In the genomic region with DNA sequence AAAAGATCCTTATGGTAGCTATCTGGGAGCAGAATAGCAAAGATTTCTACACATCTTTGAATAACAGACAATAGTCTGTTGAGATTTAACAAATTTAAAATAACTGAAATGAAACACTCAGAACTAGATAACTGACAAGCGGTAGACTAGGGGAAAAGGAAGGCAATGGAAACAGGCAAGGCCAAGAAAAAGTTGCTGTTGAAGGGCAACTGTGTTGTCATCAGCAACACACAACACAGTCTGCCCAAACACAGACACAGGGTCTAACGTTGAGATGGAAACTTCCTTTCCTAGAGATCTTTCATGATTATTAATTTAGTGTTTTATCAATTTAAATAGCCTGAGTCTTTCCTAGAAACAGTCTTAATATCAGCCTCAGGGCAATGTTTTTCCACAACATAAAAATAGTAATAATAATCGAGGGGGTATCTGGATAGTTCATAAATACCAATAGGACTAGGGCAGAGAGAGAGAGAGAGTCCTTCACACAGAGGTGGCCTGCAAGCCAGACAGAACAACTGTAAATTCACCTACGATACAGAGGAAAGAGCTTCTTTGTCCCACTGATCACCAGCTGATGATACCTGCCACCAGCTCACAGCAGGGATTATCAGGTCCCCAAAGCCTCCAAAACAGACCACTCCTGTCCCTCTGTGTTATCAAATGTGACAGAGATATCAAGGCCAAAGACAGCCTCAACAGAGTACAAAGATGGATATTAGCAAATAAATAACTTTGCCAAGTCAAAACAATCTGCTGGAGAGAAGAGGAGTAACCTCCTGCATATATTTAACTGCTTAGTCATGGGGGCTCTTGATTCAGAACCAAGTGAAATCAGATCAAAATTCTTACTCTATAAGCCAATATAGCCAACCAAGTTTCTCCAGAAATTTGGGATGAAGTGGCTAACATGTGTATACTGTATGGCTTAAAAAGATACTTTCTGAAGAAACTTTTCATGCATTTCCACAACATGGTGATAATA, we compare ENCODE assay signal across 11 cellular contexts.
DNase-seq lines count a peak whose midpoint lies in the region; ATAC-seq and TF ChIP-seq lines count a peak whose summit lies in the region.
"Had no signal": no experiment of that assay in that cellular context is flagged by ENCODE, and none has a peak within 500 bp of the region (broad histone marks: within the 10 kb centered on the region; RNA-seq: fewer than 3 reads in every experiment).

No MANE protein-coding gene starts in this region.

- DNase-seq in activated naive CD4-positive, alpha-beta T cell (lab: John Stamatoyannopoulos, UW): no peak
- DNase-seq in T-helper 17 cell (no peak), fibroblast of villous mesenchyme (ENCODE audit: low read depth) (peak; percentile 33), dedifferentiated amniotic fluid mesenchymal stem cell (ENCODE audit: extremely low spot score) (no peak)
- no peak for DNase-seq in stimulated activated effector memory CD8-positive, alpha-beta T cell treated with anti-CD3 and anti-CD28 coated beads, Interleukin-12 subunit alpha, Interleukin-12 subunit beta, amount 100 ng/mL, for 72 hours (ENCODE audit: low spot score in 2 of 2)
- no peak for DNase-seq in effector CD4-positive, alpha-beta T cell
- DNase-seq: C1 segment of cervical spinal cord, hippocampal formation had no signal

- no peak overlapping the region for H3K4me3 ChIP-seq in fibroblast of villous mesenchyme (ENCODE audit: low read depth, low read length)

- no peaks in the 10 kb centered on the region for H3K9me3 Mint-ChIP-seq in activated naive CD4-positive, alpha-beta T cell treated with anti-CD3 and anti-CD28 coated beads, Interleukin-2, amount 50 U/mL, for 24 hours
- H3K9me3 Mint-ChIP-seq in stimulated activated effector memory CD8-positive, alpha-beta T cell treated with anti-CD3 and anti-CD28 coated beads, Interleukin-12 subunit alpha, Interleukin-12 subunit beta, amount 100 ng/mL, for 72 hours: no peaks in the 10 kb centered on the region

- no peak for TF ChIP-seq CTCF in fibroblast of villous mesenchyme (IDR thresholded peaks at IDR 0.05; ENCODE audit: insufficient read depth, low read depth, low read length)

- H3K27ac Mint-ChIP-seq in activated naive CD4-positive, alpha-beta T cell treated with anti-CD3 and anti-CD28 coated beads, Interleukin-2, amount 50 U/mL, for 24 hours: peak overlapping the region; percentile 71
- peak overlapping the region; percentile 82 for H3K27ac Mint-ChIP-seq in T-helper 17 cell
- H3K27ac Mint-ChIP-seq in stimulated activated effector memory CD8-positive, alpha-beta T cell treated with anti-CD3 and anti-CD28 coated beads, Interleukin-12 subunit alpha, Interleukin-12 subunit beta, amount 100 ng/mL, for 72 hours: peak overlapping the region; percentile 17

- ATAC-seq in T-helper 17 cell: no peak
- ATAC-seq in stimulated activated effector memory CD8-positive, alpha-beta T cell treated with anti-CD3 and anti-CD28 coated beads, Interleukin-12 subunit alpha, Interleukin-12 subunit beta, amount 100 ng/mL, for 72 hours: no peak
- ATAC-seq in GM21786 (IDR thresholded peaks at IDR 0.05; ENCODE audit: unreplicated experiment): no peak

- no peaks in the 10 kb centered on the region for H3K27me3 Mint-ChIP-seq in activated naive CD4-positive, alpha-beta T cell treated with anti-CD3 and anti-CD28 coated beads, Interleukin-2, amount 50 U/mL, for 24 hours
- no peaks in the 10 kb centered on the region for H3K27me3 Mint-ChIP-seq in T-helper 17 cell

- no peaks in the 10 kb centered on the region for H3K9me3 ChIP-seq in T-helper 17 cell (ENCODE audit: control insufficient read depth, low read length, poor library complexity, severe bottlenecking)
- H3K9me3 ChIP-seq: neutrophil had no signal

- H3K4me3 Mint-ChIP-seq in activated naive CD4-positive, alpha-beta T cell treated with anti-CD3 and anti-CD28 coated beads, Interleukin-2, amount 50 U/mL, for 24 hours: no peak overlapping the region
- no peak overlapping the region for H3K4me3 Mint-ChIP-seq in T-helper 17 cell
- H3K4me3 Mint-ChIP-seq in stimulated activated effector memory CD8-positive, alpha-beta T cell treated with anti-CD3 and anti-CD28 coated beads, Interleukin-12 subunit alpha, Interleukin-12 subunit beta, amount 100 ng/mL, for 72 hours: no peak overlapping the region

- H3K36me3 Mint-ChIP-seq in activated naive CD4-positive, alpha-beta T cell treated with anti-CD3 and anti-CD28 coated beads, Interleukin-2, amount 50 U/mL, for 24 hours: no peaks in the 10 kb centered on the region
- H3K36me3 Mint-ChIP-seq in T-helper 17 cell (ENCODE audit: low read depth): no peaks in the 10 kb centered on the region
- H3K36me3 Mint-ChIP-seq in stimulated activated effector memory CD8-positive, alpha-beta T cell treated with anti-CD3 and anti-CD28 coated beads, Interleukin-12 subunit alpha, Interleukin-12 subunit beta, amount 100 ng/mL, for 72 hours: no peaks in the 10 kb centered on the region

- peaks cover 21% of the 10 kb centered on the region for H3K4me1 Mint-ChIP-seq in activated naive CD4-positive, alpha-beta T cell treated with anti-CD3 and anti-CD28 coated beads, Interleukin-2, amount 50 U/mL, for 24 hours
- peaks cover 8% of the 10 kb centered on the region for H3K4me1 Mint-ChIP-seq in T-helper 17 cell
- H3K4me1 Mint-ChIP-seq in stimulated activated effector memory CD8-positive, alpha-beta T cell treated with anti-CD3 and anti-CD28 coated beads, Interleukin-12 subunit alpha, Interleukin-12 subunit beta, amount 100 ng/mL, for 72 hours: no peaks in the 10 kb centered on the region

Comparison
In these comparisons a context has a peak if more than half of its experiments do, and no peak if none do; other contexts are left out.
1. H3K27ac Mint-ChIP-seq: peak in every context shown above with its lines; median percentile 82 in T-helper 17 cell; 71 in activated naive CD4-positive, alpha-beta T cell treated with anti-CD3 and anti-CD28 coated beads, Interleukin-2, amount 50 U/mL, for 24 hours; 17 in stimulated activated effector memory CD8-positive, alpha-beta T cell treated with anti-CD3 and anti-CD28 coated beads, Interleukin-12 subunit alpha, Interleukin-12 subunit beta, amount 100 ng/mL, for 72 hours.